Comparison of ENCODE assay signal across 12 cellular contexts in the genomic region with DNA sequence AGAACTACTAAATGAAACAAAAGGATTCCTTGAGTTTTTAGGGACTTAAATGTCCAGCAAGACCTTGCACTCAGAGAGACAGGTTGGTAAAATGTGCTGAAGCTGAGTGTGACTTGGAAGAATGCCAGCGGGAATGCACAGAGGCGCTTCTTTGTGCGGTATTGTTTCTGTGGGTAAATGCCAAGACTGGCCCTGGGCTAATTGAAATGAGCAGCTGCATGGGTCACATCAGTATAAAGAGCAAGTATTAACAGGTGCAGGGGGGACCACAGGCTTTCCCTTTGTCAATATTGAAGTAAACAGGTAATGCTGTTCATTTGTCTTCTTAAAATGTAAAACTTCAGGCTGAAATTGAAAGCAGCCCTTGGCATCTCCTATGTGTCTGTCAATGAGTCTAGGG.
DNase-seq lines count a peak whose midpoint lies in the region; ATAC-seq and TF ChIP-seq lines count a peak whose summit lies in the region.
"Had no signal": no experiment of that assay in that cellular context is flagged by ENCODE, and none has a peak within 500 bp of the region (broad histone marks: within the 10 kb centered on the region; RNA-seq: fewer than 3 reads in every experiment).

No MANE protein-coding gene starts in this region.

- no peaks in the 10 kb centered on the region for H3K79me2 ChIP-seq in OCI-LY7 (ENCODE audit: insufficient read depth, low read depth, low read length)

- no peak for TF ChIP-seq CTCF in OCI-LY7 (conservative IDR thresholded peaks at IDR 0.05; ENCODE audit: low read length)

- no peaks in the 10 kb centered on the region for H3K9me3 ChIP-seq in OCI-LY7 (ENCODE audit: low read length)
- no peaks in the 10 kb centered on the region for H3K9me3 ChIP-seq in naive thymus-derived CD4-positive, alpha-beta T cell (ENCODE audit: control insufficient read depth in 2 of 3, low read length in 3 of 3)

- no peak overlapping the region for H3K27ac Mint-ChIP-seq in activated naive CD4-positive, alpha-beta T cell treated with anti-CD3 and anti-CD28 coated beads for 36 hours
- H3K27ac Mint-ChIP-seq in naive thymus-derived CD4-positive, alpha-beta T cell, result no peak overlapping the region
- H3K27ac Mint-ChIP-seq: activated T-cell treated with anti-CD3 and anti-CD28 coated beads, Interleukin-2, amount 50 U/mL, for 72 hours; stimulated activated naive CD8-positive, alpha-beta T cell treated with anti-CD3 and anti-CD28 coated beads, Interleukin-15, Interleukin-2, amounts not matched to agents 100 ng/mL and 50 ng/mL, for 24 hours had no signal

- no peaks in the 10 kb centered on the region for H3K9me2 ChIP-seq in OCI-LY7 (ENCODE audit: insufficient read depth, low read length)

- no peak overlapping the region for H3K4me3 ChIP-seq in OCI-LY7 (ENCODE audit: low read depth, low read length, poor library complexity, severe bottlenecking)
- H3K4me3 ChIP-seq in naive thymus-derived CD4-positive, alpha-beta T cell (ENCODE audit: low read length), result no peak overlapping the region

- no peak overlapping the region for H3K4me2 ChIP-seq in OCI-LY7 (ENCODE audit: low read length)

- peak; percentile 63 for ATAC-seq in GM18511 (IDR thresholded peaks at IDR 0.05; ENCODE audit: unreplicated experiment)
- ATAC-seq in naive thymus-derived CD4-positive, alpha-beta T cell, result no peak
- ATAC-seq: activated T-cell treated with anti-CD3 and anti-CD28 coated beads, Interleukin-2, amount 50 U/mL, for 72 hours; Panc1 had no signal

- POLR2A ChIA-PET in OCI-LY7 (lab: Charles Lee), result interaction anchor here (0.8 to 1.5 kb wide), 2 partner anchors 13 to 31 kb away, joined by 3 read pairs; no protein-coding TSS in a partner anchor
- POLR2A ChIA-PET in naive thymus-derived CD4-positive, alpha-beta T cell (lab: Charles Lee), result no interaction called here

- H3K9me3 Mint-ChIP-seq in activated naive CD4-positive, alpha-beta T cell treated with anti-CD3 and anti-CD28 coated beads for 36 hours, result peaks cover 2% of the 10 kb centered on the region
- H3K9me3 Mint-ChIP-seq in naive thymus-derived CD4-positive, alpha-beta T cell, result peaks cover 0 to 29% (median 3%) of the 10 kb centered on the region in 11 donors

- H3K4me1 ChIP-seq in OCI-LY7 (ENCODE audit: insufficient read depth, low read length, poor library complexity, severe bottlenecking), result peaks cover 14% of the 10 kb centered on the region
- no peaks in the 10 kb centered on the region for H3K4me1 ChIP-seq in naive thymus-derived CD4-positive, alpha-beta T cell (ENCODE audit: control insufficient read depth in 2 of 2, insufficient read depth in 2 of 2, low read length in 2 of 2)

- H3K27me3 Mint-ChIP-seq in activated naive CD4-positive, alpha-beta T cell treated with anti-CD3 and anti-CD28 coated beads for 36 hours (ENCODE audit: low read depth), result no peaks in the 10 kb centered on the region
- H3K27me3 Mint-ChIP-seq in naive thymus-derived CD4-positive, alpha-beta T cell, result no peaks in the 10 kb centered on the region
- H3K27me3 Mint-ChIP-seq: stimulated activated naive CD8-positive, alpha-beta T cell treated with anti-CD3 and anti-CD28 coated beads, Interleukin-15, Interleukin-2, amounts not matched to agents 100 ng/mL and 50 ng/mL, for 24 hours had no signal

- CTCF ChIA-PET in OCI-LY7 (lab: Charles Lee; ENCODE audit: unreplicated experiment), result no interaction called here
- CTCF ChIA-PET in activated naive CD4-positive, alpha-beta T cell treated with anti-CD3 and anti-CD28 coated beads for 36 hours (lab: Charles Lee), result no interaction called here
- CTCF ChIA-PET in naive thymus-derived CD4-positive, alpha-beta T cell (lab: Charles Lee), result no interaction called here

- BruUV-seq in OCI-LY7 (replicated peaks; lab: Mats Ljungman, UMichigan), result no TSS peak

- H4K20me1 ChIP-seq in OCI-LY7 (ENCODE audit: insufficient read depth, low read length), result no peaks in the 10 kb centered on the region

- no peaks in the 10 kb centered on the region for H3K27me3 ChIP-seq in naive thymus-derived CD4-positive, alpha-beta T cell (ENCODE audit: control insufficient read depth in 2 of 2, insufficient read depth in 2 of 2, low read length in 2 of 2)

- intact Hi-C loops in OCI-LY7 (cut with micrococcal nuclease; ENCODE audit: unreplicated experiment), result no loop called here
- intact Hi-C loops in activated naive CD4-positive, alpha-beta T cell treated with anti-CD3 and anti-CD28 coated beads for 36 hours (cut with micrococcal nuclease), result no loop called here
- intact Hi-C loops in naive thymus-derived CD4-positive, alpha-beta T cell (cut with micrococcal nuclease), result no loop called here

- DNase-seq in NCI-H1417 (lab: John Stamatoyannopoulos, UW) (peak; percentile 77 to 100 (median 93)), NCI-H69 (lab: John Stamatoyannopoulos, UW) (peak; percentile 95), midbrain (lab: John Stamatoyannopoulos, UW) (peak; percentile 3), OCI-LY7 (ENCODE audit: low spot score) (no peak)
- no peak for DNase-seq in activated naive CD4-positive, alpha-beta T cell (lab: John Stamatoyannopoulos, UW)
- no peak for DNase-seq in activated naive CD4-positive, alpha-beta T cell treated with anti-CD3 and anti-CD28 coated beads for 36 hours
- no peak for DNase-seq in naive thymus-derived CD4-positive, alpha-beta T cell
- DNase-seq: activated T-cell treated with anti-CD3 and anti-CD28 coated beads, Interleukin-2, amount 50 U/mL, for 72 hours had no signal

- H2AFZ ChIP-seq in OCI-LY7 (ENCODE audit: low read length), result no peak overlapping the region

- no peaks in the 10 kb centered on the region for H3K4me1 Mint-ChIP-seq in activated naive CD4-positive, alpha-beta T cell treated with anti-CD3 and anti-CD28 coated beads for 36 hours (ENCODE audit: low read depth)
- H3K4me1 Mint-ChIP-seq in naive thymus-derived CD4-positive, alpha-beta T cell, result no peaks in the 10 kb centered on the region

- H3K27ac ChIP-seq in OCI-LY7 (ENCODE audit: low read depth, low read length, poor library complexity, severe bottlenecking), result no peak overlapping the region
- no peak overlapping the region for H3K27ac ChIP-seq in naive thymus-derived CD4-positive, alpha-beta T cell (ENCODE audit: low read depth, low read length)

- H3K36me3 ChIP-seq in OCI-LY7 (ENCODE audit: insufficient read depth, low read length), result no peaks in the 10 kb centered on the region
- H3K36me3 ChIP-seq in naive thymus-derived CD4-positive, alpha-beta T cell (ENCODE audit: control insufficient read depth in 2 of 3, insufficient read depth in 3 of 3, low read length in 3 of 3), result no peaks in the 10 kb centered on the region

- no peaks in the 10 kb centered on the region for H3K36me3 Mint-ChIP-seq in activated naive CD4-positive, alpha-beta T cell treated with anti-CD3 and anti-CD28 coated beads for 36 hours (ENCODE audit: low read depth)
- H3K36me3 Mint-ChIP-seq in naive thymus-derived CD4-positive, alpha-beta T cell, result peaks cover 0 to 4% (median 0%) of the 10 kb centered on the region in 5 donors

- H3K4me3 Mint-ChIP-seq in activated naive CD4-positive, alpha-beta T cell treated with anti-CD3 and anti-CD28 coated beads for 36 hours, result no peak overlapping the region
- H3K4me3 Mint-ChIP-seq in naive thymus-derived CD4-positive, alpha-beta T cell, result no peak overlapping the region
- H3K4me3 Mint-ChIP-seq: activated T-cell treated with anti-CD3 and anti-CD28 coated beads, Interleukin-2, amount 50 U/mL, for 72 hours; neural crest cell; stimulated activated naive CD8-positive, alpha-beta T cell treated with anti-CD3 and anti-CD28 coated beads, Interleukin-15, Interleukin-2, amounts not matched to agents 100 ng/mL and 50 ng/mL, for 24 hours had no signal

Comparison
In these comparisons a context has a peak if more than half of its experiments do, and no peak if none do; other contexts are left out.
1. DNase-seq: peak in NCI-H1417 (3 of 3), NCI-H69 (single experiment) and midbrain (single experiment); none in OCI-LY7 (single experiment), activated naive CD4-positive, alpha-beta T cell (0 of 4), activated naive CD4-positive, alpha-beta T cell treated with anti-CD3 and anti-CD28 coated beads for 36 hours (single experiment) and naive thymus-derived CD4-positive, alpha-beta T cell (0 of 9).